1 cellular context compared by ENCODE assay signal in the genomic region with DNA sequence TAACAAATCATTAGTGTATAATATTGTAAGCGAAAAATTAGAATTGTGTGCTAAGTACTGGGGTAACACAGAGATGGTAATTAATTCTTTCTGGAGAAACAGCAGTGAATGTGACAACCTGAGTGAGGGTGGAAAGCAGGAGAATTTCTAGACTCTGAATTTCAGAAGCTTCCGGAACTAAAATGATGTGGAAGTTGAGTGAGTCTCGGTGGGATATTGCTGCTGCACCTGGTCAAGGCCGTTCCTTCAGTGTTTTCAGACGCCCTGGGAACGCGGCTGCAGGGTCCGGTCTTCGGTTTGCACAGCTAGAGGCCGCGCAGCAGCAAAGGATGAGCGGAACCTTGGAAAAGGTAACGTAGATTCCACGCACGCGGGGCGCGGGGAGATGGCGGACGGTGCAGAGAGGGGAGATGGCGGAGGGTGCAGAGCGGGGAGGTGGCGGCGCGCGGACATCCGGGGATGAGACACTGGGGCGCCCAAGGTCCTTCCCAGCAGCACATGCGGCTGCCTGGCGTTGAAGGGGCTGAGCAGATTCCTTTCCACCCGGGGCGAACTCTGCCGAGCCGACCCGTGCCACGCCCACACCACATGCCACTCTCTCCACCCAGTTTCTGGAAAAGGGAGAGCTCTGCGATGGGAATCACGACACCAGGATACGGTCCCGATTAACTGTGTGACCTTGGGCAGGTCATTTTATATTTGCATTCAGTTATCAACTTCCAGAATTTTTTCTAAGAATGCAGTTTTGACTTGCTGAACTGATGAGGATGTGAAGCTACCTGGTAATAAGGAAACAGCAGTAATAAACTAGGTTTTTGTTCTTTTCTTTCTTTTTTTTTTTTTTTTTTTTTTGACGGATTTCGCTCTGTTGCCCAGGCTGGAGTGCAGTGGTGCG.
A peak's percentile ranks its signal among the peaks of the same experiment; 100 is the strongest.
TF ChIP-seq lines count a peak whose summit lies in the region.

A gene (plus strand): TSS at position 232 of the 895 bp plus-strand sequence. CDS start 98 bp downstream, at position 330.

TF ChIP-seq in HepG2, 621 proteins besides CTCF, POLR2A, EP300 and RAD21 (continued from another document and continues in another):
- TF ChIP-seq, protein P1, sequence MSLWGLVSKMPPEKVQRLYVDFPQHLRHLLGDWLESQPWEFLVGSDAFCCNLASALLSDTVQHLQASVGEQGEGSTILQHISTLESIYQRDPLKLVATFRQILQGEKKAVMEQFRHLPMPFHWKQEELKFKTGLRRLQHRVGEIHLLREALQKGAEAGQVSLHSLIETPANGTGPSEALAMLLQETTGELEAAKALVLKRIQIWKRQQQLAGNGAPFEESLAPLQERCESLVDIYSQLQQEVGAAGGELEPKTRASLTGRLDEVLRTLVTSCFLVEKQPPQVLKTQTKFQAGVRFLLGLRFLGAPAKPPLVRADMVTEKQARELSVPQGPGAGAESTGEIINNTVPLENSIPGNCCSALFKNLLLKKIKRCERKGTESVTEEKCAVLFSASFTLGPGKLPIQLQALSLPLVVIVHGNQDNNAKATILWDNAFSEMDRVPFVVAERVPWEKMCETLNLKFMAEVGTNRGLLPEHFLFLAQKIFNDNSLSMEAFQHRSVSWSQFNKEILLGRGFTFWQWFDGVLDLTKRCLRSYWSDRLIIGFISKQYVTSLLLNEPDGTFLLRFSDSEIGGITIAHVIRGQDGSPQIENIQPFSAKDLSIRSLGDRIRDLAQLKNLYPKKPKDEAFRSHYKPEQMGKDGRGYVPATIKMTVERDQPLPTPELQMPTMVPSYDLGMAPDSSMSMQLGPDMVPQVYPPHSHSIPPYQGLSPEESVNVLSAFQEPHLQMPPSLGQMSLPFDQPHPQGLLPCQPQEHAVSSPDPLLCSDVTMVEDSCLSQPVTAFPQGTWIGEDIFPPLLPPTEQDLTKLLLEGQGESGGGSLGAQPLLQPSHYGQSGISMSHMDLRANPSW (CRISPR knock-in tag; IDR thresholded peaks at IDR 0.05; ENCODE audit: borderline replicate concordance), result peak; percentile 32; the same call in 1 of the 2 replicates
- TF ChIP-seq, protein P2, sequence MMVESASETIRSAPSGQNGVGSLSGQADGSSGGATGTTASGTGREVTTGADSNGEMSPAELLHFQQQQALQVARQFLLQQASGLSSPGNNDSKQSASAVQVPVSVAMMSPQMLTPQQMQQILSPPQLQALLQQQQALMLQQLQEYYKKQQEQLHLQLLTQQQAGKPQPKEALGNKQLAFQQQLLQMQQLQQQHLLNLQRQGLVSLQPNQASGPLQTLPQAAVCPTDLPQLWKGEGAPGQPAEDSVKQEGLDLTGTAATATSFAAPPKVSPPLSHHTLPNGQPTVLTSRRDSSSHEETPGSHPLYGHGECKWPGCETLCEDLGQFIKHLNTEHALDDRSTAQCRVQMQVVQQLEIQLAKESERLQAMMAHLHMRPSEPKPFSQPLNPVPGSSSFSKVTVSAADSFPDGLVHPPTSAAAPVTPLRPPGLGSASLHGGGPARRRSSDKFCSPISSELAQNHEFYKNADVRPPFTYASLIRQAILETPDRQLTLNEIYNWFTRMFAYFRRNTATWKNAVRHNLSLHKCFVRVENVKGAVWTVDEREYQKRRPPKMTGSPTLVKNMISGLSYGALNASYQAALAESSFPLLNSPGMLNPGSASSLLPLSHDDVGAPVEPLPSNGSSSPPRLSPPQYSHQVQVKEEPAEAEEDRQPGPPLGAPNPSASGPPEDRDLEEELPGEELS (CRISPR knock-in tag; IDR thresholded peaks at IDR 0.05), result peak; percentile 41; the same call in 1 of the 2 replicates
- TF ChIP-seq HMG20B (CRISPR knock-in tag; conservative IDR thresholded peaks at IDR 0.05) (0 out of 2 replicates have a peak, but pooled peaks have one; percentile 10), ZNF644 (CRISPR knock-in tag; IDR thresholded peaks at IDR 0.05; ENCODE audit: low read depth) (no peak), DPF2 (CRISPR knock-in tag; IDR thresholded peaks at IDR 0.05; ENCODE audit: borderline replicate concordance, low read depth) (0 out of 2 replicates have a peak, but pooled peaks have one; percentile 37), FIP1L1 (IDR thresholded peaks at IDR 0.05; ENCODE audit: borderline replicate concordance, insufficient read depth, low read depth, low read length) (0 out of 2 replicates have a peak, but pooled peaks have one; percentile 85), POLR2AphosphoS2 (IDR thresholded peaks at IDR 0.05; ENCODE audit: low read depth, low read length) (no peak), ZNF703 (CRISPR knock-in tag; IDR thresholded peaks at IDR 0.05; ENCODE audit: borderline replicate concordance) (peak; percentile 55; the same call in 1 of the 2 replicates), FOXP1 (IDR thresholded peaks at IDR 0.05) (no peak), FOXP1 (CRISPR knock-in tag; IDR thresholded peaks at IDR 0.05) (no peak; the same call in 1 of the 2 replicates), TRIM24 (CRISPR knock-in tag; IDR thresholded peaks at IDR 0.05) (no peak), ZNF781 (CRISPR knock-in tag; IDR thresholded peaks at IDR 0.05; ENCODE audit: borderline replicate concordance, not compliant biosample characterization) (peak; percentile 93), TBX2 (CRISPR knock-in tag; IDR thresholded peaks at IDR 0.05; ENCODE audit: borderline replicate concordance) (peak; percentile 92), ZNF17 (CRISPR knock-in tag; IDR thresholded peaks at IDR 0.05) (no peak), KLF9 (CRISPR knock-in tag; IDR thresholded peaks at IDR 0.05; ENCODE audit: low read depth) (peak; percentile 97)
- TF ChIP-seq, protein P3, sequence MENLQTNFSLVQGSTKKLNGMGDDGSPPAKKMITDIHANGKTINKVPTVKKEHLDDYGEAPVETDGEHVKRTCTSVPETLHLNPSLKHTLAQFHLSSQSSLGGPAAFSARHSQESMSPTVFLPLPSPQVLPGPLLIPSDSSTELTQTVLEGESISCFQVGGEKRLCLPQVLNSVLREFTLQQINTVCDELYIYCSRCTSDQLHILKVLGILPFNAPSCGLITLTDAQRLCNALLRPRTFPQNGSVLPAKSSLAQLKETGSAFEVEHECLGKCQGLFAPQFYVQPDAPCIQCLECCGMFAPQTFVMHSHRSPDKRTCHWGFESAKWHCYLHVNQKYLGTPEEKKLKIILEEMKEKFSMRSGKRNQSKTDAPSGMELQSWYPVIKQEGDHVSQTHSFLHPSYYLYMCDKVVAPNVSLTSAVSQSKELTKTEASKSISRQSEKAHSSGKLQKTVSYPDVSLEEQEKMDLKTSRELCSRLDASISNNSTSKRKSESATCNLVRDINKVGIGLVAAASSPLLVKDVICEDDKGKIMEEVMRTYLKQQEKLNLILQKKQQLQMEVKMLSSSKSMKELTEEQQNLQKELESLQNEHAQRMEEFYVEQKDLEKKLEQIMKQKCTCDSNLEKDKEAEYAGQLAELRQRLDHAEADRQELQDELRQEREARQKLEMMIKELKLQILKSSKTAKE (CRISPR knock-in tag; IDR thresholded peaks at IDR 0.05; ENCODE audit: borderline replicate concordance), result peak; percentile 82
- TF ChIP-seq, protein P4, sequence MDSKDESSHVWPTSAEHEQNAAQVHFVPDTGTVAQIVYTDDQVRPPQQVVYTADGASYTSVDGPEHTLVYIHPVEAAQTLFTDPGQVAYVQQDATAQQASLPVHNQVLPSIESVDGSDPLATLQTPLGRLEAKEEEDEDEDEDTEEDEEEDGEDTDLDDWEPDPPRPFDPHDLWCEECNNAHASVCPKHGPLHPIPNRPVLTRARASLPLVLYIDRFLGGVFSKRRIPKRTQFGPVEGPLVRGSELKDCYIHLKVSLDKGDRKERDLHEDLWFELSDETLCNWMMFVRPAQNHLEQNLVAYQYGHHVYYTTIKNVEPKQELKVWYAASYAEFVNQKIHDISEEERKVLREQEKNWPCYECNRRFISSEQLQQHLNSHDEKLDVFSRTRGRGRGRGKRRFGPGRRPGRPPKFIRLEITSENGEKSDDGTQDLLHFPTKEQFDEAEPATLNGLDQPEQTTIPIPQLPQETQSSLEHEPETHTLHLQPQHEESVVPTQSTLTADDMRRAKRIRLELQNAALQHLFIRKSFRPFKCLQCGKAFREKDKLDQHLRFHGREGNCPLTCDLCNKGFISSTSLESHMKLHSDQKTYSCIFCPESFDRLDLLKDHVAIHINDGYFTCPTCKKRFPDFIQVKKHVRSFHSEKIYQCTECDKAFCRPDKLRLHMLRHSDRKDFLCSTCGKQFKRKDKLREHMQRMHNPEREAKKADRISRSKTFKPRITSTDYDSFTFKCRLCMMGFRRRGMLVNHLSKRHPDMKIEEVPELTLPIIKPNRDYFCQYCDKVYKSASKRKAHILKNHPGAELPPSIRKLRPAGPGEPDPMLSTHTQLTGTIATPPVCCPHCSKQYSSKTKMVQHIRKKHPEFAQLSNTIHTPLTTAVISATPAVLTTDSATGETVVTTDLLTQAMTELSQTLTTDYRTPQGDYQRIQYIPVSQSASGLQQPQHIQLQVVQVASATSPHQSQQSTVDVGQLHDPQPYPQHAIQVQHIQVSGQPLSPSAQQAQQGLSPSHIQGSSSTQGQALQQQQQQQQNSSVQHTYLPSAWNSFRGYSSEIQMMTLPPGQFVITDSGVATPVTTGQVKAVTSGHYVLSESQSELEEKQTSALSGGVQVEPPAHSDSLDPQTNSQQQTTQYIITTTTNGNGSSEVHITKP (CRISPR knock-in tag; IDR thresholded peaks at IDR 0.05; ENCODE audit: low read depth), result peak; percentile 25; the same call in 1 of the 2 replicates
- TF ChIP-seq, protein P5, sequence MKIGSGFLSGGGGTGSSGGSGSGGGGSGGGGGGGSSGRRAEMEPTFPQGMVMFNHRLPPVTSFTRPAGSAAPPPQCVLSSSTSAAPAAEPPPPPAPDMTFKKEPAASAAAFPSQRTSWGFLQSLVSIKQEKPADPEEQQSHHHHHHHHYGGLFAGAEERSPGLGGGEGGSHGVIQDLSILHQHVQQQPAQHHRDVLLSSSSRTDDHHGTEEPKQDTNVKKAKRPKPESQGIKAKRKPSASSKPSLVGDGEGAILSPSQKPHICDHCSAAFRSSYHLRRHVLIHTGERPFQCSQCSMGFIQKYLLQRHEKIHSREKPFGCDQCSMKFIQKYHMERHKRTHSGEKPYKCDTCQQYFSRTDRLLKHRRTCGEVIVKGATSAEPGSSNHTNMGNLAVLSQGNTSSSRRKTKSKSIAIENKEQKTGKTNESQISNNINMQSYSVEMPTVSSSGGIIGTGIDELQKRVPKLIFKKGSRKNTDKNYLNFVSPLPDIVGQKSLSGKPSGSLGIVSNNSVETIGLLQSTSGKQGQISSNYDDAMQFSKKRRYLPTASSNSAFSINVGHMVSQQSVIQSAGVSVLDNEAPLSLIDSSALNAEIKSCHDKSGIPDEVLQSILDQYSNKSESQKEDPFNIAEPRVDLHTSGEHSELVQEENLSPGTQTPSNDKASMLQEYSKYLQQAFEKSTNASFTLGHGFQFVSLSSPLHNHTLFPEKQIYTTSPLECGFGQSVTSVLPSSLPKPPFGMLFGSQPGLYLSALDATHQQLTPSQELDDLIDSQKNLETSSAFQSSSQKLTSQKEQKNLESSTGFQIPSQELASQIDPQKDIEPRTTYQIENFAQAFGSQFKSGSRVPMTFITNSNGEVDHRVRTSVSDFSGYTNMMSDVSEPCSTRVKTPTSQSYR (CRISPR knock-in tag; IDR thresholded peaks at IDR 0.05; ENCODE audit: borderline replicate concordance), result no peak
- TF ChIP-seq, protein P6, sequence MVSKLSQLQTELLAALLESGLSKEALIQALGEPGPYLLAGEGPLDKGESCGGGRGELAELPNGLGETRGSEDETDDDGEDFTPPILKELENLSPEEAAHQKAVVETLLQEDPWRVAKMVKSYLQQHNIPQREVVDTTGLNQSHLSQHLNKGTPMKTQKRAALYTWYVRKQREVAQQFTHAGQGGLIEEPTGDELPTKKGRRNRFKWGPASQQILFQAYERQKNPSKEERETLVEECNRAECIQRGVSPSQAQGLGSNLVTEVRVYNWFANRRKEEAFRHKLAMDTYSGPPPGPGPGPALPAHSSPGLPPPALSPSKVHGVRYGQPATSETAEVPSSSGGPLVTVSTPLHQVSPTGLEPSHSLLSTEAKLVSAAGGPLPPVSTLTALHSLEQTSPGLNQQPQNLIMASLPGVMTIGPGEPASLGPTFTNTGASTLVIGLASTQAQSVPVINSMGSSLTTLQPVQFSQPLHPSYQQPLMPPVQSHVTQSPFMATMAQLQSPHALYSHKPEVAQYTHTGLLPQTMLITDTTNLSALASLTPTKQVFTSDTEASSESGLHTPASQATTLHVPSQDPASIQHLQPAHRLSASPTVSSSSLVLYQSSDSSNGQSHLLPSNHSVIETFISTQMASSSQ (IDR thresholded peaks at IDR 0.05; ENCODE audit: low read depth), result peak; percentile 50; the same call in 1 of the 2 replicates
- TF ChIP-seq, protein P6 (CRISPR knock-in tag; IDR thresholded peaks at IDR 0.05; ENCODE audit: borderline replicate concordance), result peak; percentile 74; the same call in 1 of the 2 replicates
- TF ChIP-seq, protein P7, sequence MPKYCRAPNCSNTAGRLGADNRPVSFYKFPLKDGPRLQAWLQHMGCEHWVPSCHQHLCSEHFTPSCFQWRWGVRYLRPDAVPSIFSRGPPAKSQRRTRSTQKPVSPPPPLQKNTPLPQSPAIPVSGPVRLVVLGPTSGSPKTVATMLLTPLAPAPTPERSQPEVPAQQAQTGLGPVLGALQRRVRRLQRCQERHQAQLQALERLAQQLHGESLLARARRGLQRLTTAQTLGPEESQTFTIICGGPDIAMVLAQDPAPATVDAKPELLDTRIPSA (CRISPR knock-in tag; IDR thresholded peaks at IDR 0.05; ENCODE audit: borderline replicate concordance), result 0 out of 2 replicates have a peak, but pooled peaks have one; percentile 57
- TF ChIP-seq, protein P8, sequence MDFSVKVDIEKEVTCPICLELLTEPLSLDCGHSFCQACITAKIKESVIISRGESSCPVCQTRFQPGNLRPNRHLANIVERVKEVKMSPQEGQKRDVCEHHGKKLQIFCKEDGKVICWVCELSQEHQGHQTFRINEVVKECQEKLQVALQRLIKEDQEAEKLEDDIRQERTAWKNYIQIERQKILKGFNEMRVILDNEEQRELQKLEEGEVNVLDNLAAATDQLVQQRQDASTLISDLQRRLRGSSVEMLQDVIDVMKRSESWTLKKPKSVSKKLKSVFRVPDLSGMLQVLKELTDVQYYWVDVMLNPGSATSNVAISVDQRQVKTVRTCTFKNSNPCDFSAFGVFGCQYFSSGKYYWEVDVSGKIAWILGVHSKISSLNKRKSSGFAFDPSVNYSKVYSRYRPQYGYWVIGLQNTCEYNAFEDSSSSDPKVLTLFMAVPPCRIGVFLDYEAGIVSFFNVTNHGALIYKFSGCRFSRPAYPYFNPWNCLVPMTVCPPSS (IDR thresholded peaks at IDR 0.05), result no peak
- TF ChIP-seq, protein P9, sequence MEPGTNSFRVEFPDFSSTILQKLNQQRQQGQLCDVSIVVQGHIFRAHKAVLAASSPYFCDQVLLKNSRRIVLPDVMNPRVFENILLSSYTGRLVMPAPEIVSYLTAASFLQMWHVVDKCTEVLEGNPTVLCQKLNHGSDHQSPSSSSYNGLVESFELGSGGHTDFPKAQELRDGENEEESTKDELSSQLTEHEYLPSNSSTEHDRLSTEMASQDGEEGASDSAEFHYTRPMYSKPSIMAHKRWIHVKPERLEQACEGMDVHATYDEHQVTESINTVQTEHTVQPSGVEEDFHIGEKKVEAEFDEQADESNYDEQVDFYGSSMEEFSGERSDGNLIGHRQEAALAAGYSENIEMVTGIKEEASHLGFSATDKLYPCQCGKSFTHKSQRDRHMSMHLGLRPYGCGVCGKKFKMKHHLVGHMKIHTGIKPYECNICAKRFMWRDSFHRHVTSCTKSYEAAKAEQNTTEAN (CRISPR knock-in tag; conservative IDR thresholded peaks at IDR 0.05), result no peak
